1 cellular context compared by ENCODE assay signal in genomic region chr2:68252407-68253210, GRCh38.
TF ChIP-seq lines count a peak whose summit lies in the region.

Gene PPP3R1, minus strand, starts transcription at chr2:68252532. Its CDS starts 405 bp downstream, at chr2:68252127.

TF ChIP-seq in GM12878, 131 proteins besides CTCF, POLR2A, EP300 and RAD21 (continued from another document and continues in another):
- TF ChIP-seq EED (IDR thresholded peaks at IDR 0.05; ENCODE audit: low read depth) (peak; percentile 58; the same call in 1 of the 2 replicates), E2F4 (IDR thresholded peaks at IDR 0.05; ENCODE audit: low read depth, low read length) (0 out of 2 replicates have a peak, but pooled peaks have one; percentile 56), TARDBP (IDR thresholded peaks at IDR 0.05; ENCODE audit: borderline replicate concordance) (0 out of 2 replicates have a peak, but pooled peaks have one; percentile 17), HCFC1 (IDR thresholded peaks at IDR 0.05; ENCODE audit: low read length) (peak; percentile 42), GABPA (IDR thresholded peaks at IDR 0.05; ENCODE audit: low read depth) (peak; percentile 68; the same call in 1 of the 2 replicates), SPI1 (IDR thresholded peaks at IDR 0.05; ENCODE audit: borderline replicate concordance, insufficient read depth, low read depth, low read length) (peak; percentile 60; the same call in 1 of the 2 replicates), HSF1 (IDR thresholded peaks at IDR 0.05; ENCODE audit: low read depth, low read length) (no peak), BCL3 (IDR thresholded peaks at IDR 0.05; ENCODE audit: borderline replicate concordance, insufficient read depth, low read depth, low read length, poor library complexity, severe bottlenecking) (peak; percentile 34), POLR2AphosphoS2 (IDR thresholded peaks at IDR 0.05; ENCODE audit: low read depth, low read length) (peak; percentile 85), TBL1XR1 (IDR thresholded peaks at IDR 0.05; ENCODE audit: low read depth, low read length) (0 out of 2 replicates have a peak, but pooled peaks have one; percentile 16), FOXM1 (IDR thresholded peaks at IDR 0.05; ENCODE audit: low read depth, low read length) (no peak), RELB (IDR thresholded peaks at IDR 0.05; ENCODE audit: low read depth) (peak; percentile 48; the same call in 1 of the 2 replicates), SMAD1 (IDR thresholded peaks at IDR 0.05; ENCODE audit: low read depth, partially characterized antibody) (peak; percentile 25), RUNX3 (IDR thresholded peaks at IDR 0.05; ENCODE audit: low read length) (peak; percentile 31; the same call in 1 of the 2 replicates), ZNF687 (IDR thresholded peaks at IDR 0.05) (peak; percentile 52; the same call in 1 of the 2 replicates), NKRF (conservative IDR thresholded peaks at IDR 0.05) (peak; percentile 59; the same call in 1 of the 2 replicates), EGR1 (IDR thresholded peaks at IDR 0.05; ENCODE audit: borderline replicate concordance in 1 of 2, low read depth in 2 of 2, low read length in 2 of 2) (peak; percentile 80 to 87), E4F1 (IDR thresholded peaks at IDR 0.05; ENCODE audit: borderline replicate concordance, partially characterized antibody) (peak; percentile 84), TAF1 (IDR thresholded peaks at IDR 0.05; ENCODE audit: borderline replicate concordance, low read depth, low read length) (peak; percentile 58; the same call in 1 of the 2 replicates), IKZF1 (conservative IDR thresholded peaks at IDR 0.05) (peak; percentile 74), USF2 (IDR thresholded peaks at IDR 0.05; ENCODE audit: borderline replicate concordance, low read depth, low read length) (peak; percentile 72), CREB1 (IDR thresholded peaks at IDR 0.05; ENCODE audit: low read depth) (peak; percentile 94), YY1 (IDR thresholded peaks at IDR 0.05; ENCODE audit: low read depth, low read length) (peak; percentile 11; the same call in 1 of the 2 replicates), PKNOX1 (IDR thresholded peaks at IDR 0.05) (peak; percentile 39), CREM (IDR thresholded peaks at IDR 0.05; ENCODE audit: low read depth) (peak; percentile 81), MXI1 (IDR thresholded peaks at IDR 0.05; ENCODE audit: low read depth, low read length) (0 out of 2 replicates have a peak, but pooled peaks have one; percentile 44), POLR2AphosphoS5 (IDR thresholded peaks at IDR 0.05; ENCODE audit: low read length) (peak; percentile 93), ZBED1 (IDR thresholded peaks at IDR 0.05; ENCODE audit: borderline replicate concordance) (peak; percentile 68; the same call in 1 of the 2 replicates), ATF3 (IDR thresholded peaks at IDR 0.05; ENCODE audit: borderline replicate concordance, extremely low read depth, low read depth, low read length) (peak; percentile 49; the same call in 1 of the 2 replicates), USF1 (IDR thresholded peaks at IDR 0.05; ENCODE audit: borderline replicate concordance, extremely low read length, insufficient read depth, low read depth, low read length) (peak; percentile 86), NFYA (IDR thresholded peaks at IDR 0.05; ENCODE audit: borderline replicate concordance, low read depth, low read length) (no peak), NBN (IDR thresholded peaks at IDR 0.05) (peak; percentile 70), MLLT1 (IDR thresholded peaks at IDR 0.05) (0 out of 2 replicates have a peak, but pooled peaks have one; percentile 17), IKZF2 (IDR thresholded peaks at IDR 0.05) (peak in 1 of 2 experiments; percentile 59; a peak in 1 of 4 replicates), BACH1 (IDR thresholded peaks at IDR 0.05; ENCODE audit: borderline replicate concordance) (0 out of 2 replicates have a peak, but pooled peaks have one; percentile 66), CBFB (IDR thresholded peaks at IDR 0.05; ENCODE audit: low read depth) (peak; percentile 42), KDM1A (IDR thresholded peaks at IDR 0.05; ENCODE audit: borderline replicate concordance) (no peak)
